In genomic region chr1:195791796-195792195, GRCh38 we compare ENCODE assay signal across 17 cellular contexts.
"Had no signal": no experiment of that assay in that cellular context is flagged by ENCODE, and none has a peak within 500 bp of the region (broad histone marks: within the 10 kb centered on the region; RNA-seq: fewer than 3 reads in every experiment).

No MANE protein-coding gene starts in this region.

- H3K36me3 Mint-ChIP-seq: stimulated activated naive B cell treated with anti-CD40 and anti-IgM and Interleukin-4, amounts not matched to agents 10 μg/mL and 1 μg/mL and 100 μg/mL, for 72 hours had no signal

- H3K27me3 Mint-ChIP-seq: activated CD4-positive, alpha-beta T cell treated with anti-CD3 and anti-CD28 coated beads, Interleukin-2, amount 10 ng/mL, durations not matched to agents 7 days and 5 days; activated T-cell treated with anti-CD3 and anti-CD28 coated beads, Interleukin-2, amount 50 U/mL, for 24 hours; stimulated activated naive B cell treated with anti-CD40 and anti-IgM and Interleukin-4, amounts not matched to agents 10 μg/mL and 1 μg/mL and 100 μg/mL, for 72 hours had no signal

- H3K4me1 ChIP-seq: esophagus muscularis mucosa, spleen had no signal

- H3K27me3 ChIP-seq: brain microvascular endothelial cell, esophagus muscularis mucosa, spleen had no signal

- H3K36me3 ChIP-seq: brain microvascular endothelial cell, esophagus muscularis mucosa, spleen had no signal

- H3K4me3 Mint-ChIP-seq: activated CD4-positive, alpha-beta T cell treated with anti-CD3 and anti-CD28 coated beads, Interleukin-2, amount 10 ng/mL, durations not matched to agents 7 days and 5 days; activated CD8-positive, alpha-beta T cell treated with anti-CD3 and anti-CD28 coated beads, Interleukin-2, amount 10 ng/mL, durations not matched to agents 7 days and 5 days; activated T-cell treated with anti-CD3 and anti-CD28 coated beads, Interleukin-2, amount 50 U/mL, for 24 hours; nephron progenitor cell; stimulated activated naive B cell treated with anti-CD40 and anti-IgM and Interleukin-4, amounts not matched to agents 10 μg/mL and 1 μg/mL and 100 μg/mL, for 72 hours had no signal

- H3K9me3 Mint-ChIP-seq: activated CD4-positive, alpha-beta T cell treated with anti-CD3 and anti-CD28 coated beads, Interleukin-2, amount 10 ng/mL, durations not matched to agents 7 days and 5 days had no signal

- H3K27ac ChIP-seq: brain microvascular endothelial cell, esophagus muscularis mucosa, spleen had no signal

- H3K9me3 ChIP-seq: esophagus muscularis mucosa had no signal

- ATAC-seq: activated CD8-positive, alpha-beta T cell treated with anti-CD3 and anti-CD28 coated beads, Interleukin-2, amount 10 ng/mL, durations not matched to agents 7 days and 5 days; left lobe of liver had no signal

- H3K4me1 Mint-ChIP-seq: activated CD4-positive, alpha-beta T cell treated with anti-CD3 and anti-CD28 coated beads, Interleukin-2, amount 10 ng/mL, durations not matched to agents 7 days and 5 days; nephron progenitor cell; stimulated activated naive B cell treated with anti-CD40 and anti-IgM and Interleukin-4, amounts not matched to agents 10 μg/mL and 1 μg/mL and 100 μg/mL, for 72 hours had no signal

- H3K27ac Mint-ChIP-seq: activated CD4-positive, alpha-beta T cell treated with anti-CD3 and anti-CD28 coated beads, Interleukin-2, amount 10 ng/mL, durations not matched to agents 7 days and 5 days; activated CD8-positive, alpha-beta T cell treated with anti-CD3 and anti-CD28 coated beads, Interleukin-2, amount 10 ng/mL, durations not matched to agents 7 days and 5 days; activated T-cell treated with anti-CD3 and anti-CD28 coated beads, Interleukin-2, amount 50 U/mL, for 24 hours; activated T-helper 2 cell treated with anti-CD3 and anti-CD28 coated beads, Interferon-gamma antibody, Interleukin-2, Interleukin-4, amounts not matched to agents 10 μg/mL and 5 μg/mL and 100 μg/mL, durations not matched to agents 14 hours and 24 hours and 36 hours; nephron progenitor cell; stimulated activated naive B cell treated with anti-CD40 and anti-IgM and Interleukin-4, amounts not matched to agents 10 μg/mL and 1 μg/mL and 100 μg/mL, for 72 hours had no signal

- H3K4me3 ChIP-seq: esophagus muscularis mucosa, spleen had no signal

- DNase-seq: activated CD4-positive, alpha-beta T cell treated with anti-CD3 and anti-CD28 coated beads, Interleukin-2, amount 10 ng/mL, durations not matched to agents 7 days and 5 days; activated CD8-positive, alpha-beta T cell treated with anti-CD3 and anti-CD28 coated beads, Interleukin-2, amount 10 ng/mL, durations not matched to agents 7 days and 5 days; activated naive CD4-positive, alpha-beta T cell treated with Interleukin-2 at 50 U/mL for 16 hours; activated T-cell treated with anti-CD3 and anti-CD28 coated beads, Interleukin-2, amount 50 U/mL, for 24 hours; aorta; brain microvascular endothelial cell; cerebellar nuclear complex; effector CD4-positive, alpha-beta T cell; nephron progenitor cell; retina; spleen; stimulated activated CD4-positive, alpha-beta T cell treated with anti-CD3 and anti-CD28 coated beads, Interleukin-4, amount 100 ng/mL, for 4 hours; stimulated activated naive B cell treated with anti-CD40 and anti-IgM and Interleukin-4, amounts not matched to agents 10 μg/mL and 1 μg/mL and 100 μg/mL, for 72 hours; T1000 had no signal
